Comparison of ENCODE assay signal across 13 cellular contexts in genomic region chr6:150598858-150599198, GRCh38. TPM values are rescaled to one million over a fixed set of nuclear protein-coding genes. Genes with fewer than 3 reads are reported as not detected.
DNase-seq lines count a peak whose midpoint lies in the region; ATAC-seq and TF ChIP-seq lines count a peak whose summit lies in the region.
"Had no signal": no experiment of that assay in that cellular context is flagged by ENCODE, and none has a peak within 500 bp of the region (broad histone marks: within the 10 kb centered on the region; RNA-seq: fewer than 3 reads in every experiment).

No MANE protein-coding gene starts in this region.

- no peaks in the 10 kb centered on the region for H3K79me2 ChIP-seq in KMS-11 (ENCODE audit: insufficient read depth, low read depth)

- no peaks in the 10 kb centered on the region for H3K9me3 ChIP-seq in CD4-positive, alpha-beta memory T cell (ENCODE audit: control insufficient read depth in 1 of 2, low read length in 2 of 2)
- no peaks in the 10 kb centered on the region for H3K9me3 ChIP-seq in breast epithelium

- H3K4me3 Mint-ChIP-seq in CD4-positive, alpha-beta memory T cell: peak overlapping the region in 7 of 8 donors; percentile 82 to 91 (median 90)
- peak overlapping the region; percentile 77 to 89 (median 87) for H3K4me3 Mint-ChIP-seq in nephron

- H4K20me1 ChIP-seq in KMS-11 (ENCODE audit: insufficient read depth): no peaks in the 10 kb centered on the region

- intact Hi-C loops in CD4-positive, alpha-beta memory T cell (cut with micrococcal nuclease): no loop called here
- intact Hi-C loops in breast epithelium (cut with DNase I; ENCODE audit: low total_unique reads): no loop called here

- CTCF ChIA-PET in CD4-positive, alpha-beta memory T cell (lab: Charles Lee; ENCODE audit: partially characterized antibody): interaction anchor here (0.7 to 2.3 kb wide), 3 partner anchors 19 to 180 kb away, joined by 3 to 6 read pairs (median 4); no protein-coding TSS in a partner anchor

- H3K4me3 ChIP-seq in CD4-positive, alpha-beta memory T cell (ENCODE audit: low read length in 2 of 2): no peak overlapping the region
- H3K4me3 ChIP-seq in KMS-11 (IDR thresholded peaks at IDR 0.05; ENCODE audit: insufficient read depth, low read depth, low read length) (no peak overlapping the region), breast epithelium (peak overlapping the region in 2 of 3 donors; percentile 83 to 89)

- H3K27ac Mint-ChIP-seq in CD4-positive, alpha-beta memory T cell: peak overlapping the region in 6 of 7 donors; percentile 77 to 92 (median 90)
- peak overlapping the region; percentile 73 to 92 (median 85) for H3K27ac Mint-ChIP-seq in nephron

- no peak for TF ChIP-seq CTCF in KMS-11 (conservative IDR thresholded peaks at IDR 0.05; ENCODE audit: low read depth, low read length)
- TF ChIP-seq CTCF in breast epithelium (IDR thresholded peaks at IDR 0.05): no peak
- no peak for TF ChIP-seq CTCF in nephron (IDR thresholded peaks at IDR 0.05; ENCODE audit: unreplicated experiment in 3 of 3)

- no peak for DNase-seq in CD4-positive, alpha-beta memory T cell
- DNase-seq in breast epithelium (ENCODE audit: low spot score in 2 of 2) (no peak), midbrain (lab: John Stamatoyannopoulos, UW) (no peak), NCI-H2196 (lab: John Stamatoyannopoulos, UW; ENCODE audit: unreplicated experiment) (no peak)
- DNase-seq: activated effector memory CD4-positive, alpha-beta T cell treated with anti-CD3 and anti-CD28 coated beads, Interleukin-2, amount 50 U/mL, for 16 hours; foreskin keratinocyte; H7; left cardiac atrium; PC-9 had no signal

- POLR2A ChIA-PET in CD4-positive, alpha-beta memory T cell (lab: Charles Lee; ENCODE audit: partially characterized antibody): interaction anchor here (2.6 kb wide), 1 partner anchor 107 kb away, joined by 9 read pairs; no protein-coding TSS in a partner anchor

- H3K4me1 ChIP-seq in CD4-positive, alpha-beta memory T cell (ENCODE audit: insufficient read depth, low read length): peaks cover 14% of the 10 kb centered on the region
- peaks cover 17% of the 10 kb centered on the region for H3K4me1 ChIP-seq in KMS-11 (ENCODE audit: low read depth, poor library complexity, severe bottlenecking)
- H3K4me1 ChIP-seq in breast epithelium: peaks cover 0 to 7% of the 10 kb centered on the region in 2 donors
- H3K4me1 ChIP-seq: foreskin keratinocyte had no signal

- H3K27me3 ChIP-seq in CD4-positive, alpha-beta memory T cell (ENCODE audit: insufficient read depth, low read length): no peaks in the 10 kb centered on the region
- H3K27me3 ChIP-seq in KMS-11 (ENCODE audit: insufficient read depth, low read depth): no peaks in the 10 kb centered on the region
- H3K27me3 ChIP-seq in breast epithelium: no peaks in the 10 kb centered on the region

- H3K27me3 Mint-ChIP-seq in CD4-positive, alpha-beta memory T cell: peaks cover 20 to 23% of the 10 kb centered on the region in 2 donors
- H3K27me3 Mint-ChIP-seq in nephron (ENCODE audit: low read depth): peaks cover 24% of the 10 kb centered on the region

- H3K4me1 Mint-ChIP-seq in CD4-positive, alpha-beta memory T cell: peaks cover 13 to 20% (median 15%) of the 10 kb centered on the region in 4 donors
- H3K4me1 Mint-ChIP-seq in nephron: peaks cover 38% of the 10 kb centered on the region

- no peak overlapping the region for H3K9ac ChIP-seq in KMS-11

- H3K27ac ChIP-seq in CD4-positive, alpha-beta memory T cell (ENCODE audit: low read depth, low read length): no peak overlapping the region
- H3K27ac ChIP-seq in KMS-11 (no peak overlapping the region), breast epithelium (peak overlapping the region; percentile 16 to 81)
- H3K27ac ChIP-seq: foreskin keratinocyte, PC-9 had no signal

- TF ChIP-seq POLR2A in breast epithelium (IDR thresholded peaks at IDR 0.05): no peak

- no peaks in the 10 kb centered on the region for H3K36me3 ChIP-seq in CD4-positive, alpha-beta memory T cell (ENCODE audit: insufficient read depth, low read length)
- H3K36me3 ChIP-seq in KMS-11 (ENCODE audit: insufficient read depth) (no peaks in the 10 kb centered on the region), breast epithelium (no peaks in the 10 kb centered on the region)

- peak overlapping the region; percentile 88 for H3K4me2 ChIP-seq in KMS-11

- H2AFZ ChIP-seq in KMS-11 (ENCODE audit: low read depth): 0 out of 2 replicates have a peak overlapping the region, but pooled peaks have one; percentile 73

- peaks cover 0 to 2% (median 0%) of the 10 kb centered on the region in 8 donors for H3K9me3 Mint-ChIP-seq in CD4-positive, alpha-beta memory T cell
- H3K9me3 Mint-ChIP-seq in nephron: no peaks in the 10 kb centered on the region

- peaks cover 0 to 9% of the 10 kb centered on the region in 2 donors for H3K36me3 Mint-ChIP-seq in CD4-positive, alpha-beta memory T cell
- no peaks in the 10 kb centered on the region for H3K36me3 Mint-ChIP-seq in nephron (ENCODE audit: low read depth)

- ATAC-seq in GM18868 (IDR thresholded peaks at IDR 0.05; ENCODE audit: unreplicated experiment): no peak
- no peak for ATAC-seq in HG03439 (IDR thresholded peaks at IDR 0.05; ENCODE audit: unreplicated experiment)

RNA-seq across cellular contexts. Expression of gene PLEKHG1, which starts 0.9 kb away (rescaled TPM):
- total RNA-seq in CD4-positive, alpha-beta memory T cell: 1 to 10 TPM; 2.9 to 3.9 TPM
- 1 to 10 TPM; 1.2 to 2.1 TPM for polyA plus RNA-seq in CD4-positive, alpha-beta memory T cell
- total RNA-seq in breast epithelium: 10 to 100 TPM; 26.4 to 77.0 (median 40.2) TPM

Comparison
In these comparisons a context has a peak if more than half of its experiments do, and no peak if none do; other contexts are left out.
1. H3K27ac ChIP-seq: peak in breast epithelium (2 of 2); none in CD4-positive, alpha-beta memory T cell (single experiment) and KMS-11 (single experiment).
2. H3K4me3 ChIP-seq: peak in breast epithelium (2 of 3); none in CD4-positive, alpha-beta memory T cell (0 of 2) and KMS-11 (single experiment).
3. RNA of gene PLEKHG1, which starts 0.9 kb away (total RNA-seq): 26.4 to 77.0 TPM in breast epithelium; 2.9 to 3.9 TPM in CD4-positive, alpha-beta memory T cell; every median in the first group is over 4 times any median in the second.